1 cellular context compared by ENCODE assay signal in genomic region chr10:131814567-131815290, GRCh38.
TF ChIP-seq lines count a peak whose summit lies in the region.

No MANE protein-coding gene starts in this region.

TF ChIP-seq in WTC11, 78 proteins besides CTCF, POLR2A, EP300 and RAD21 (continued from another document):
- TF ChIP-seq STAT6 (CRISPR knock-in tag; conservative IDR thresholded peaks at IDR 0.05; ENCODE audit: low read depth), result no peak
- TF ChIP-seq JAZF1 (CRISPR knock-in tag; IDR thresholded peaks at IDR 0.05), result no peak
- no peak for TF ChIP-seq MXD4 (CRISPR knock-in tag; IDR thresholded peaks at IDR 0.05; ENCODE audit: borderline replicate concordance)
- no peak for TF ChIP-seq E2F4 (CRISPR knock-in tag; IDR thresholded peaks at IDR 0.05; ENCODE audit: borderline replicate concordance, low read depth)
- TF ChIP-seq NFE2L1 (CRISPR knock-in tag; IDR thresholded peaks at IDR 0.05), result no peak
- TF ChIP-seq ZNF416 (CRISPR knock-in tag; IDR thresholded peaks at IDR 0.05), result no peak
- no peak for TF ChIP-seq FOXK1 (CRISPR knock-in tag; IDR thresholded peaks at IDR 0.05)
- TF ChIP-seq IRF1 (CRISPR knock-in tag; IDR thresholded peaks at IDR 0.05), result no peak
